ENCODE assay signal across 8 cellular contexts in the genomic region with DNA sequence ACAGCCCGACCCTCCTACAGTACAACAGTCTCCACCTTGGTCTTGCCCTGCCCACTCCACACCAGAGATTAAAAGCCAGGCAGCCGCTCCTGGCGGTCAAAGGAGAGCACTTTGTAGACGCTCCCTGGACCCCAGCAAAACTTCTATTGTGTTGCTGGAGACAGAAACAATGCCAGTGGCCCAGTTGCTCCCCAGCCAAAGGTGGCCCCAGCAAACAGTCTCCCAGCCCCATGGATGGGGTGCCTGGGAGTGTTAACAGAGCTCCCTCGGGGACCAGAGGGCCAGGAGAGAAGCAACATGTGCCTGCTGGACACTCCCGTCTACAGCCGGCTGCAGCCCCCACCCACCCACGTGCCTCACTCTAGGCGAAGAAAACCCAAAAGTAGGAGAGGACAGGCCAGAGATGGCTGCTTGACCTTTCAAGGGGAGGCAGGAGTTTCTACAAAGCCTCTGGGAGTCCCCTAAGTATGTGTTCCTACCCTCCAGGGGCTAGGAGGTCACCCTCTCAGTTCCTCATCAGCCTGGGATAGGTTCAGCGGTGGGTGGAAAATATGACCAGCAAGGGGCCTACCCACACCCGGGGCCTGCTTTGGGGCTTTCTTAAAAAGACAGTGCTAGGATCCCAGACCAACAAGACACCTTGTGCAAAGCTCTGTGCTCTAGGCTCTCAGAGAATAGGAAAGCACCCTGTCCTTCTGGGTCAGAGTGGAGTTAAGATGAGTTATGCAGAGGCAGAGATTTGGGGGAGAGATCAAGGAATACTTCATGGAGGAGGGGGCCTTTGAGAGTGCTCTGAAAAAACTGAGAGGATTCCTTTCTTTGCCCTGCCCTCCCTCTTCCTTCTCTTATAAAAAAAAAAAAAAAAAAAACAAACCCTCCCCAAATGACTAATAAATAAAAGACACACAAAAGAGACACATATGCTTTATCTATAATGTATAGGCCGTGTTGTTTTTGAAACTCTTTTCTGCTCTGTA. TPM values are rescaled to one million over a fixed set of nuclear protein-coding genes. Genes with fewer than 3 reads are reported as not detected.
DNase-seq lines count a peak whose midpoint lies in the region; ATAC-seq and TF ChIP-seq lines count a peak whose summit lies in the region.

No MANE protein-coding gene starts in this region.

- no peak overlapping the region for H3K4me3 Mint-ChIP-seq in activated CD4-positive, alpha-beta memory T cell treated with anti-CD3 and anti-CD28 coated beads for 36 hours

- POLR2A ChIA-PET in activated CD4-positive, alpha-beta memory T cell treated with anti-CD3 and anti-CD28 coated beads for 36 hours (lab: Charles Lee) = interaction anchor here (0.5 to 1.0 kb wide), 4 partner anchors 18 to 443 kb away, joined by 3 to 6 read pairs (median 4); no protein-coding TSS in a partner anchor

- peak overlapping the region; percentile 75 for H3K27ac Mint-ChIP-seq in activated CD4-positive, alpha-beta memory T cell treated with anti-CD3 and anti-CD28 coated beads for 36 hours

- no peaks in the 10 kb centered on the region for H3K36me3 Mint-ChIP-seq in activated CD4-positive, alpha-beta memory T cell treated with anti-CD3 and anti-CD28 coated beads for 36 hours

- ATAC-seq in GM18519 (IDR thresholded peaks at IDR 0.05; ENCODE audit: low FRiP score, unreplicated experiment) (peak; percentile 72), GM21528 (IDR thresholded peaks at IDR 0.05; ENCODE audit: low FRiP score, unreplicated experiment) (peak; percentile 89), HG03575 (IDR thresholded peaks at IDR 0.05; ENCODE audit: extremely low read depth, insufficient number of reproducible peaks, low FRiP score, unreplicated experiment) (peak; percentile 55), mucosa of descending colon (peak; percentile 66)

- TF ChIP-seq CTCF in mucosa of descending colon (IDR thresholded peaks at IDR 0.05) = no peak

- H3K4me3 ChIP-seq in mucosa of descending colon = no peak overlapping the region

- H3K4me1 Mint-ChIP-seq in activated CD4-positive, alpha-beta memory T cell treated with anti-CD3 and anti-CD28 coated beads for 36 hours (ENCODE audit: low read depth) = peaks cover 38% of the 10 kb centered on the region

- no peaks in the 10 kb centered on the region for H3K27me3 Mint-ChIP-seq in activated CD4-positive, alpha-beta memory T cell treated with anti-CD3 and anti-CD28 coated beads for 36 hours

- peak; percentile 87 for DNase-seq in activated CD4-positive, alpha-beta memory T cell treated with anti-CD3 and anti-CD28 coated beads for 36 hours
- DNase-seq in mucosa of descending colon (no peak), NCI-H2081 treated with DMSO at 0.1 percent for 48 hours (lab: John Stamatoyannopoulos, UW) (no peak), NCI-H226 (no peak), mesenteric fat pad (ENCODE audit: low spot score) (no peak)

- H3K9me3 Mint-ChIP-seq in activated CD4-positive, alpha-beta memory T cell treated with anti-CD3 and anti-CD28 coated beads for 36 hours = no peaks in the 10 kb centered on the region

- CTCF ChIA-PET in activated CD4-positive, alpha-beta memory T cell treated with anti-CD3 and anti-CD28 coated beads for 36 hours (lab: Charles Lee) = interaction anchor here (0.6 to 2.5 kb wide), 4 partner anchors 19 to 1946 kb away, joined by 3 to 9 read pairs (median 4); partner anchors contain the start of gene PREX1

- H3K9me3 ChIP-seq in mucosa of descending colon = no peaks in the 10 kb centered on the region

- H3K4me1 ChIP-seq in mucosa of descending colon (ENCODE audit: low read depth) = no peaks in the 10 kb centered on the region

- H3K36me3 ChIP-seq in mucosa of descending colon (ENCODE audit: low read depth) = no peaks in the 10 kb centered on the region

- intact Hi-C loops in activated CD4-positive, alpha-beta memory T cell treated with anti-CD3 and anti-CD28 coated beads for 36 hours (cut with micrococcal nuclease) = loop anchor here (1.0 kb wide), 1 partner anchor 23 kb away; no protein-coding TSS in a partner anchor
- intact Hi-C loops in mucosa of descending colon (cut with DNase I, micrococcal nuclease) = no loop called here

RNA-seq across cellular contexts. Expression of gene PREX1, which starts 19.0 kb away (rescaled TPM):
- 10 to 100 TPM; 91.5 to 92.8 TPM for total RNA-seq in activated CD4-positive, alpha-beta memory T cell treated with anti-CD3 and anti-CD28 coated beads for 36 hours
- total RNA-seq in mucosa of descending colon (10 to 100 TPM in 2 of 3 donors, 1 to 10 TPM in 1; 9.9 to 14.1 (median 13.5) TPM), mesenteric fat pad (44.0 TPM)
